In the genomic region with DNA sequence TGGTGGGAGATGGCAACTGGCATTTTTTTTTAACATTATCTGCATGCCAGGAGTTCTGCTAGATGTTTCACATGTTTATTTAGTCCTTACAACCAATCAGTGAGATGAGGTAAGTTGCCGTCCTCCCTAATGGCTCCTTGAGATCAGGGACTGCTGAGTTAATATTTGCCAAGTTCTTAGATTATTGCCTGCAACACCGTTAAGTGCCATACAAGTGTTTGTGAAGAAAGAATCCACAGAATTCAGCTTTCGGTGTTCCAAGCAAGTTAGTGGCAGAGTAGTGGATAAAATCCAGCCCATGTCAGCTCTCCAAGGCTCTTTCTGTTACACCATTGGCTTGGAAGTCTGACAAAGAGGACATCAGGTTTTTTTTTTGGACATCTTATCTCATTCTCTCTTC, we compare ENCODE assay signal across 19 cellular contexts.
"Had no signal": no experiment of that assay in that cellular context is flagged by ENCODE, and none has a peak within 500 bp of the region (broad histone marks: within the 10 kb centered on the region; RNA-seq: fewer than 3 reads in every experiment).

No MANE protein-coding gene starts in this region.

- H3K9me3 ChIP-seq: psoas muscle had no signal

- H3K4me1 ChIP-seq: foreskin keratinocyte, psoas muscle had no signal

- ATAC-seq: activated CD4-positive, alpha-beta T cell treated with anti-CD3 and anti-CD28 coated beads for 36 hours; activated CD8-positive, alpha-beta memory T cell treated with anti-CD3 and anti-CD28 coated beads, Interleukin-2, amount 10 ng/mL, durations not matched to agents 7 days and 5 days; activated naive CD8-positive, alpha-beta T cell treated with anti-CD3 and anti-CD28 coated beads, Interleukin-2, amount 50 U/mL, for 24 hours; foreskin keratinocyte; natural killer cell treated with Interleukin-12 subunit alpha and Interleukin-12 subunit beta and Interleukin-15 and Interleukin-18, amount 100 ng/mL, for 72 hours; psoas muscle; right cardiac atrium; stimulated activated naive CD8-positive, alpha-beta T cell treated with anti-CD3 and anti-CD28 coated beads, Interleukin-15, Interleukin-2, amounts not matched to agents 100 U/mL and 50 U/mL, for 24 hours had no signal

- H3K36me3 ChIP-seq: left ventricle myocardium inferior had no signal

- H3K4me3 ChIP-seq: left ventricle myocardium inferior, psoas muscle had no signal

- H3K27ac ChIP-seq: foreskin keratinocyte, left ventricle myocardium inferior, psoas muscle had no signal

- DNase-seq: activated B cell treated with CpG ODN at 0.5 μM for 24 hours; activated CD4-positive, alpha-beta memory T cell treated with anti-CD3 and anti-CD28 coated beads, Interleukin-2, amount 10 ng/mL, durations not matched to agents 7 days and 5 days; activated CD4-positive, alpha-beta T cell treated with anti-CD3 and anti-CD28 coated beads for 36 hours; activated CD8-positive, alpha-beta memory T cell treated with anti-CD3 and anti-CD28 coated beads, Interleukin-2, amount 10 ng/mL, durations not matched to agents 7 days and 5 days; activated effector memory CD4-positive, alpha-beta T cell treated with anti-CD3 and anti-CD28 coated beads, Interleukin-2, amount 50 U/mL, for 16 hours; activated naive CD4-positive, alpha-beta T cell treated with anti-CD3 and anti-CD28 coated beads, Interleukin-2, amount 50 U/mL, for 16 hours; activated naive CD8-positive, alpha-beta T cell treated with anti-CD3 and anti-CD28 coated beads, Interleukin-2, amount 50 U/mL, for 24 hours; activated T-cell treated with anti-CD3 and anti-CD28 coated beads for 4 hours; anterior cingulate cortex; erythroblast; kidney; left ventricle myocardium inferior; psoas muscle; right cardiac atrium; stimulated activated CD4-positive, alpha-beta T cell treated with anti-CD3 and anti-CD28 coated beads, Interleukin-4, amount 100 ng/mL, for 4 hours; stimulated activated naive CD8-positive, alpha-beta T cell treated with anti-CD3 and anti-CD28 coated beads, Interleukin-15, Interleukin-2, amounts not matched to agents 100 U/mL and 50 U/mL, for 24 hours; T1000 had no signal
